Comparison of ENCODE assay signal across 8 cellular contexts in genomic region chr16:79316004-79316458, GRCh38.
DNase-seq lines count a peak whose midpoint lies in the region; ATAC-seq and TF ChIP-seq lines count a peak whose summit lies in the region.

No MANE protein-coding gene starts in this region.

- no peaks in the 10 kb centered on the region for H3K36me3 Mint-ChIP-seq in CD8-positive, alpha-beta T cell
- H3K36me3 Mint-ChIP-seq in effector memory CD8-positive, alpha-beta T cell (ENCODE audit: insufficient read depth) = no peaks in the 10 kb centered on the region

- peak in 1 of 7 experiments; percentile 26 for DNase-seq in CD8-positive, alpha-beta T cell
- peak in 1 of 3 experiments; percentile 2 for DNase-seq in effector memory CD8-positive, alpha-beta T cell
- DNase-seq in NCI-H2107 (lab: John Stamatoyannopoulos, UW) = no peak
- DNase-seq in DMS79 (lab: John Stamatoyannopoulos, UW) = no peak
- DNase-seq in brain microvascular endothelial cell = no peak
- DNase-seq in A172 (ENCODE audit: low spot score) = no peak

- H3K4me1 Mint-ChIP-seq in CD8-positive, alpha-beta T cell (ENCODE audit: low read depth) = peaks cover 9% of the 10 kb centered on the region
- H3K4me1 Mint-ChIP-seq in effector memory CD8-positive, alpha-beta T cell (ENCODE audit: low read depth in 2 of 2) = peaks cover 13 to 19% of the 10 kb centered on the region in 2 donors

- peak overlapping the region; percentile 15 for H3K4me3 Mint-ChIP-seq in CD8-positive, alpha-beta T cell
- peak overlapping the region; percentile 33 to 41 for H3K4me3 Mint-ChIP-seq in effector memory CD8-positive, alpha-beta T cell

- no peaks in the 10 kb centered on the region for H3K27me3 ChIP-seq in CD8-positive, alpha-beta T cell (ENCODE audit: insufficient read depth, low read length)
- H3K27me3 ChIP-seq in brain microvascular endothelial cell (replicated peaks) = no peaks in the 10 kb centered on the region

- no peaks in the 10 kb centered on the region for H3K4me1 ChIP-seq in CD8-positive, alpha-beta T cell (ENCODE audit: insufficient read depth, low read length)

- no peak overlapping the region for H3K4me3 ChIP-seq in CD8-positive, alpha-beta T cell (ENCODE audit: low read depth, low read length)
- no peak overlapping the region for H3K4me3 ChIP-seq in brain microvascular endothelial cell (ENCODE audit: low read depth, low read length)

- H3K36me3 ChIP-seq in CD8-positive, alpha-beta T cell (ENCODE audit: insufficient read depth, low read length) = no peaks in the 10 kb centered on the region
- H3K36me3 ChIP-seq in brain microvascular endothelial cell (replicated peaks) = no peaks in the 10 kb centered on the region

- CTCF ChIA-PET in CD8-positive, alpha-beta T cell (lab: Charles Lee) = no interaction called here

- no peaks in the 10 kb centered on the region for H3K9me3 Mint-ChIP-seq in CD8-positive, alpha-beta T cell
- H3K9me3 Mint-ChIP-seq in effector memory CD8-positive, alpha-beta T cell = no peaks in the 10 kb centered on the region

- H3K9me3 ChIP-seq in CD8-positive, alpha-beta T cell (ENCODE audit: low read length) = no peaks in the 10 kb centered on the region

- ATAC-seq in CD8-positive, alpha-beta T cell = peak; percentile 58
- peak; percentile 93 for ATAC-seq in GM21526 (IDR thresholded peaks at IDR 0.05; ENCODE audit: low FRiP score, unreplicated experiment)
- peak; percentile 72 for ATAC-seq in HG03575 (IDR thresholded peaks at IDR 0.05; ENCODE audit: extremely low read depth, insufficient number of reproducible peaks, low FRiP score, unreplicated experiment)
- ATAC-seq in effector memory CD8-positive, alpha-beta T cell (replicated peaks) = peak; percentile 68

- intact Hi-C loops in CD8-positive, alpha-beta T cell (cut with DNase I, micrococcal nuclease) = loop anchor here in 1 of 2 experiments (2.0 kb wide), 1 partner anchor 59 kb away; no protein-coding TSS in a partner anchor

- POLR2A ChIA-PET in CD8-positive, alpha-beta T cell (lab: Charles Lee) = interaction anchor here (0.8 to 1.7 kb wide), 2 partner anchors 10 to 62 kb away, joined by 3 read pairs; no protein-coding TSS in a partner anchor

- no peak for TF ChIP-seq CTCF in CD8-positive, alpha-beta T cell (IDR thresholded peaks at IDR 0.05)
- TF ChIP-seq CTCF in brain microvascular endothelial cell (IDR thresholded peaks at IDR 0.05; ENCODE audit: low read depth, low read length, missing control alignments) = no peak

- no peak overlapping the region for H3K27ac Mint-ChIP-seq in CD8-positive, alpha-beta T cell
- peak overlapping the region; percentile 24 to 33 for H3K27ac Mint-ChIP-seq in effector memory CD8-positive, alpha-beta T cell

- in situ Hi-C loops in brain microvascular endothelial cell (cut with HindIII; ENCODE audit: low pct_ligation_motif_present, low sequenced_read_pairs) = no loop called here

- H3K27me3 Mint-ChIP-seq in CD8-positive, alpha-beta T cell (ENCODE audit: low read depth) = peaks cover 29% of the 10 kb centered on the region
- H3K27me3 Mint-ChIP-seq in effector memory CD8-positive, alpha-beta T cell = peaks cover 6 to 20% of the 10 kb centered on the region in 2 donors

- H3K27ac ChIP-seq in CD8-positive, alpha-beta T cell (ENCODE audit: low read depth, low read length) = no peak overlapping the region
- no peak overlapping the region for H3K27ac ChIP-seq in brain microvascular endothelial cell
